Comparison of ENCODE assay signal across 9 cellular contexts in genomic region chr15:78739996-78740903, GRCh38.
DNase-seq lines count a peak whose midpoint lies in the region; ATAC-seq and TF ChIP-seq lines count a peak whose summit lies in the region.
"Had no signal": no experiment of that assay in that cellular context is flagged by ENCODE, and none has a peak within 500 bp of the region (broad histone marks: within the 10 kb centered on the region; RNA-seq: fewer than 3 reads in every experiment).

No MANE protein-coding gene starts in this region.

- intact Hi-C loops in PC-3 (cut with micrococcal nuclease): no loop called here

- no peaks in the 10 kb centered on the region for H3K36me3 Mint-ChIP-seq in activated naive CD8-positive, alpha-beta T cell treated with anti-CD3 and anti-CD28 coated beads for 36 hours
- no peaks in the 10 kb centered on the region for H3K36me3 Mint-ChIP-seq in stimulated activated naive B cell treated with anti-CD40 and anti-IgM and Interleukin-4, amounts not matched to agents 10 μg/mL and 1 μg/mL and 100 μg/mL, for 72 hours

- no TSS peak for BruUV-seq in PC-3 (replicated peaks; lab: Mats Ljungman, UMichigan)

- ATAC-seq in HG02759 (IDR thresholded peaks at IDR 0.05; ENCODE audit: unreplicated experiment): peak; percentile 67
- ATAC-seq in PC-3: peak; percentile 70
- ATAC-seq in stimulated activated naive B cell treated with anti-CD40 and anti-IgM and Interleukin-4, amounts not matched to agents 10 μg/mL and 1 μg/mL and 100 μg/mL, for 72 hours (replicated peaks): peak; percentile 88 to 95

- DNase-seq in DMS153 (lab: John Stamatoyannopoulos, UW): peak; percentile 25
- peak; percentile 66 for DNase-seq in PC-3
- DNase-seq in activated naive CD8-positive, alpha-beta T cell treated with anti-CD3 and anti-CD28 coated beads for 36 hours: peak; percentile 75
- peak; percentile 28 for DNase-seq in iris pigment epithelial cell (ENCODE audit: low read depth)
- peak; percentile 63 for DNase-seq in stimulated activated naive B cell treated with anti-CD40 and anti-IgM and Interleukin-4, amounts not matched to agents 10 μg/mL and 1 μg/mL and 100 μg/mL, for 72 hours
- DNase-seq in NCI-H510A treated with DMSO at 0.1 percent for 48 hours (lab: John Stamatoyannopoulos, UW): no peak
- no peak for DNase-seq in C1 segment of cervical spinal cord (lab: John Stamatoyannopoulos, UW)

- no peaks in the 10 kb centered on the region for H3K9me3 Mint-ChIP-seq in activated naive CD8-positive, alpha-beta T cell treated with anti-CD3 and anti-CD28 coated beads for 36 hours
- no peaks in the 10 kb centered on the region for H3K9me3 Mint-ChIP-seq in stimulated activated naive B cell treated with anti-CD40 and anti-IgM and Interleukin-4, amounts not matched to agents 10 μg/mL and 1 μg/mL and 100 μg/mL, for 72 hours
- H3K9me3 Mint-ChIP-seq: nephron had no signal

- CTCF ChIA-PET in PC-3 (lab: Charles Lee): no interaction called here

- H2AFZ ChIP-seq in PC-3 (ENCODE audit: low read length): peak overlapping the region; percentile 67; the same call in 1 of the 2 replicates

- H4K20me1 ChIP-seq in PC-3 (ENCODE audit: low read length): no peaks in the 10 kb centered on the region

- no peak overlapping the region for H3K4me3 Mint-ChIP-seq in activated naive CD8-positive, alpha-beta T cell treated with anti-CD3 and anti-CD28 coated beads for 36 hours
- H3K4me3 Mint-ChIP-seq in stimulated activated naive B cell treated with anti-CD40 and anti-IgM and Interleukin-4, amounts not matched to agents 10 μg/mL and 1 μg/mL and 100 μg/mL, for 72 hours: no peak overlapping the region
- H3K4me3 Mint-ChIP-seq: nephron had no signal

- H3K27ac Mint-ChIP-seq in activated naive CD8-positive, alpha-beta T cell treated with anti-CD3 and anti-CD28 coated beads for 36 hours: no peak overlapping the region
- no peak overlapping the region for H3K27ac Mint-ChIP-seq in stimulated activated naive B cell treated with anti-CD40 and anti-IgM and Interleukin-4, amounts not matched to agents 10 μg/mL and 1 μg/mL and 100 μg/mL, for 72 hours
- H3K27ac Mint-ChIP-seq: nephron had no signal

- peak; percentile 65 for TF ChIP-seq CTCF in PC-3 (conservative IDR thresholded peaks at IDR 0.05; ENCODE audit: low read depth, low read length)

- peaks cover 4% of the 10 kb centered on the region for H3K4me1 Mint-ChIP-seq in activated naive CD8-positive, alpha-beta T cell treated with anti-CD3 and anti-CD28 coated beads for 36 hours
- H3K4me1 Mint-ChIP-seq in stimulated activated naive B cell treated with anti-CD40 and anti-IgM and Interleukin-4, amounts not matched to agents 10 μg/mL and 1 μg/mL and 100 μg/mL, for 72 hours: peaks cover 9% of the 10 kb centered on the region in 2 donors
- H3K4me1 Mint-ChIP-seq: nephron had no signal

- no peaks in the 10 kb centered on the region for H3K36me3 ChIP-seq in PC-3 (ENCODE audit: low read depth, low read length)

- no peaks in the 10 kb centered on the region for H3K4me1 ChIP-seq in PC-3 (ENCODE audit: insufficient read depth, low read length)

- H3F3A ChIP-seq in PC-3 (ENCODE audit: low read length, unreplicated experiment): no peaks in the 10 kb centered on the region

- H3K9me2 ChIP-seq in PC-3 (replicated peaks; ENCODE audit: low read length): no peaks in the 10 kb centered on the region

- H3K4me2 ChIP-seq in PC-3 (ENCODE audit: low read length): peak overlapping the region; percentile 31; the same call in 1 of the 2 replicates

- H3K79me2 ChIP-seq in PC-3 (ENCODE audit: low read length): no peaks in the 10 kb centered on the region

- H3K9ac ChIP-seq in PC-3 (ENCODE audit: low read length): no peak overlapping the region

- H3K27ac ChIP-seq in PC-3 (ENCODE audit: low read length): no peak overlapping the region

- peaks cover 14% of the 10 kb centered on the region for H3K27me3 Mint-ChIP-seq in activated naive CD8-positive, alpha-beta T cell treated with anti-CD3 and anti-CD28 coated beads for 36 hours
- H3K27me3 Mint-ChIP-seq in stimulated activated naive B cell treated with anti-CD40 and anti-IgM and Interleukin-4, amounts not matched to agents 10 μg/mL and 1 μg/mL and 100 μg/mL, for 72 hours: peaks cover 8 to 19% of the 10 kb centered on the region in 2 donors

- no peak overlapping the region for H3K4me3 ChIP-seq in PC-3 (ENCODE audit: low read length)

- H3K27me3 ChIP-seq in PC-3 (ENCODE audit: low read length): no peaks in the 10 kb centered on the region

- no peaks in the 10 kb centered on the region for H3K9me3 ChIP-seq in PC-3 (ENCODE audit: low read length)

- POLR2A ChIA-PET in PC-3 (lab: Charles Lee; ENCODE audit: unreplicated experiment): no interaction called here

Comparison
In these comparisons a context has a peak if more than half of its experiments do, and no peak if none do; other contexts are left out.
1. DNase-seq: peak in DMS153 (single experiment), PC-3 (single experiment), activated naive CD8-positive, alpha-beta T cell treated with anti-CD3 and anti-CD28 coated beads for 36 hours (single experiment), iris pigment epithelial cell (single experiment) and stimulated activated naive B cell treated with anti-CD40 and anti-IgM and Interleukin-4, amounts not matched to agents 10 μg/mL and 1 μg/mL and 100 μg/mL, for 72 hours (single experiment); none in NCI-H510A treated with DMSO at 0.1 percent for 48 hours (single experiment) and C1 segment of cervical spinal cord (0 of 14).
2. Peak in every context shown above with its lines, with median percentiles within 50 percentile points of each other: ATAC-seq.